Comparison of ENCODE assay signal across 1 cellular context in the genomic region with DNA sequence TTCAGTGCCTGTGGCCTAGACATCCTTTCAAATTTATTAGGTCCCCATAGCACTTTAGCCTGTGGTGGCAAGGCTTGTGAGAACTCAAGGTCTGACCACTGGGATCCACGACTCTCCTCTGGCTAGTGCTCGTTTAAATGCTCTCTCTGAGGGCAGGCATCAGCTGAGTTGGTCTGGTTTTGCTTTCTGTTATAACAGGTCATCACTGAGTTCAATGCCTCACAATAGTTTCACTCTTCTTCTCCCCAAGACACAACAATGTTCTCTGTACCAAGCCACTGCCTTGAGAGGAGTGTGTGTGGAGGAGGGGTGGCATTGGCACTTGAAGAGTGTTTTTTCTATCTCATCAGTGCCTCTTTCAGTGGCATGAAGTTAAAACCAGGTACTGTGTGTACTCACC.
TF ChIP-seq lines count a peak whose summit lies in the region.

No MANE protein-coding gene starts in this region.

TF ChIP-seq in GM12878, 131 proteins besides CTCF, POLR2A, EP300 and RAD21 (continued from another document):
- no peak for TF ChIP-seq HDAC6 (IDR thresholded peaks at IDR 0.05; ENCODE audit: unreplicated experiment)
- no peak for TF ChIP-seq CREM (IDR thresholded peaks at IDR 0.05; ENCODE audit: low read depth)
- TF ChIP-seq SIX5 (IDR thresholded peaks at IDR 0.05; ENCODE audit: low read depth, low read length, severe bottlenecking), result no peak
- no peak for TF ChIP-seq CREB1 (IDR thresholded peaks at IDR 0.05; ENCODE audit: low read depth)
- TF ChIP-seq, protein P1, sequence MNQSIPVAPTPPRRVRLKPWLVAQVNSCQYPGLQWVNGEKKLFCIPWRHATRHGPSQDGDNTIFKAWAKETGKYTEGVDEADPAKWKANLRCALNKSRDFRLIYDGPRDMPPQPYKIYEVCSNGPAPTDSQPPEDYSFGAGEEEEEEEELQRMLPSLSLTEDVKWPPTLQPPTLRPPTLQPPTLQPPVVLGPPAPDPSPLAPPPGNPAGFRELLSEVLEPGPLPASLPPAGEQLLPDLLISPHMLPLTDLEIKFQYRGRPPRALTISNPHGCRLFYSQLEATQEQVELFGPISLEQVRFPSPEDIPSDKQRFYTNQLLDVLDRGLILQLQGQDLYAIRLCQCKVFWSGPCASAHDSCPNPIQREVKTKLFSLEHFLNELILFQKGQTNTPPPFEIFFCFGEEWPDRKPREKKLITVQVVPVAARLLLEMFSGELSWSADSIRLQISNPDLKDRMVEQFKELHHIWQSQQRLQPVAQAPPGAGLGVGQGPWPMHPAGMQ (IDR thresholded peaks at IDR 0.05; ENCODE audit: borderline replicate concordance), result no peak
- TF ChIP-seq DPF2 (IDR thresholded peaks at IDR 0.05), result no peak
- no peak for TF ChIP-seq NFXL1 (IDR thresholded peaks at IDR 0.05; ENCODE audit: borderline replicate concordance)
